9 cellular contexts compared by ENCODE assay signal in the genomic region with DNA sequence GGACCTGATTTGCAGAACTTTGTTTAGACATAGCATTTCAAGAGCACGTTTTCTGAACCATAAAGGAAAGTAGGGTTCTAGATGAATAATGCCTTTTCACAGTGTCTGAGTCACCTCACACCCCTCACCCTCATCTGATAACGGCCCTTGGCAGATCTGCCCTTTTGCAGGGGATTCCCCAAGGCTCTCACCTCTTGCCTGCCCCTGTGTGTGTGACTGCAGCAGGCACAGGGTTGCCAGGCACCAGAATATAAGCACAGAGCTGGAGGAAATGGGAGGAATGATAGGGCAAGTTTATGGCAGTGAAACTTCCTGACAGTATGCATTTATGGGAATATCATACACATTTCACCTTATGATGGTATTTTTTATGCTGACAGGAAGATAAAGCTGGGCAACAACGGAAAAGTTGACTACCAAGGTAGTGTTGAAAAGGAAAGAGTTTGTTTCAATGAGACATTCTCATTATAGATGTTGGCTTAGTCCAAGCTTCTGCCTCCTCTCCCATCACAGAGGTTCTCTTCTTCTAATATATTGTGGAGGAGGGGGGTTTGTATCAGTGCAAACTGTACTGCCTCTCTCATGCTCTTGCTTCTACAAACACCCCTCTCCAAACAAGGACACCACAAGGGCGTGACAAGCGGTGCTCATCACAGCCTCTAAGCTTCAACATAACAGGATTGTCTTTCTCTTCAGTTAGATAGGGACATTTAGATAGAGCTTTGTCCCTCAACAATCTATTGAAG.
DNase-seq lines count a peak whose midpoint lies in the region; ATAC-seq and TF ChIP-seq lines count a peak whose summit lies in the region.
"Had no signal": no experiment of that assay in that cellular context is flagged by ENCODE, and none has a peak within 500 bp of the region (broad histone marks: within the 10 kb centered on the region; RNA-seq: fewer than 3 reads in every experiment).

No MANE protein-coding gene starts in this region.

- no peak for TF ChIP-seq CTCF in stomach (IDR thresholded peaks at IDR 0.05)

- 41 to 50% (median 44%) methylated on average over 5 of the region's 5 CpGs for WGBS in stomach, 5 donors

- TF ChIP-seq POLR2A in stomach (IDR thresholded peaks at IDR 0.05): no peak

- DNase-seq in NCI-H345 (lab: John Stamatoyannopoulos, UW): peak; percentile 20
- DNase-seq in NCI-H345 treated with DMSO at 0.1 percent for 48 hours (lab: John Stamatoyannopoulos, UW; ENCODE audit: unreplicated experiment): no peak
- peak; percentile 69 for DNase-seq in activated CD4-positive, alpha-beta T cell treated with anti-CD3 and anti-CD28 coated beads, Interleukin-2, amount 50 U/mL, for 1 hour
- peak; percentile 60 to 61 for DNase-seq in stimulated activated CD8-positive, alpha-beta memory T cell treated with anti-CD3 and anti-CD28 coated beads, Interleukin-7, amount 100 ng/mL, for 1 hour (ENCODE audit: low read depth in 2 of 2)
- no peak for DNase-seq in ACHN
- DNase-seq in stomach: no peak

- no peak overlapping the region for H3K27ac ChIP-seq in stomach
- H3K27ac ChIP-seq: A549 had no signal

- ATAC-seq in esophagus mucosa (peak; percentile 8), HG02885 (IDR thresholded peaks at IDR 0.05; ENCODE audit: poor library complexity, unreplicated experiment) (no peak)

- in situ Hi-C loops in ACHN (cut with HindIII; ENCODE audit: low pct_ligation_motif_present, low pct_unique_long_range_greater_than_20kb, low sequenced_read_pairs): no loop called here

- H3K4me3 ChIP-seq in stomach: no peak overlapping the region
- H3K4me3 ChIP-seq: A549 had no signal

- intact Hi-C loops in stomach (cut with DNase I; ENCODE audit: low total_unique reads): loop anchor here (10.0 kb wide), 1 partner anchor 443 kb away; no protein-coding TSS in a partner anchor

- peaks cover 0 to 26% (median 0%) of the 10 kb centered on the region in 3 donors for H3K27me3 ChIP-seq in stomach

- H3K36me3 ChIP-seq in stomach: no peaks in the 10 kb centered on the region

- H3K4me1 ChIP-seq in stomach: no peaks in the 10 kb centered on the region
- H3K4me1 ChIP-seq: A549 had no signal

- H3K9me3 ChIP-seq in stomach: no peaks in the 10 kb centered on the region
- H3K9me3 ChIP-seq: A549 had no signal

- TF ChIP-seq EP300 in stomach (IDR thresholded peaks at IDR 0.05): no peak

Comparison
In these comparisons a context has a peak if more than half of its experiments do, and no peak if none do; other contexts are left out.
1. DNase-seq: peak in NCI-H345 (single experiment), activated CD4-positive, alpha-beta T cell treated with anti-CD3 and anti-CD28 coated beads, Interleukin-2, amount 50 U/mL, for 1 hour (single experiment) and stimulated activated CD8-positive, alpha-beta memory T cell treated with anti-CD3 and anti-CD28 coated beads, Interleukin-7, amount 100 ng/mL, for 1 hour (2 of 2); none in NCI-H345 treated with DMSO at 0.1 percent for 48 hours (single experiment), ACHN (single experiment) and stomach (single experiment).